In the genomic region with DNA sequence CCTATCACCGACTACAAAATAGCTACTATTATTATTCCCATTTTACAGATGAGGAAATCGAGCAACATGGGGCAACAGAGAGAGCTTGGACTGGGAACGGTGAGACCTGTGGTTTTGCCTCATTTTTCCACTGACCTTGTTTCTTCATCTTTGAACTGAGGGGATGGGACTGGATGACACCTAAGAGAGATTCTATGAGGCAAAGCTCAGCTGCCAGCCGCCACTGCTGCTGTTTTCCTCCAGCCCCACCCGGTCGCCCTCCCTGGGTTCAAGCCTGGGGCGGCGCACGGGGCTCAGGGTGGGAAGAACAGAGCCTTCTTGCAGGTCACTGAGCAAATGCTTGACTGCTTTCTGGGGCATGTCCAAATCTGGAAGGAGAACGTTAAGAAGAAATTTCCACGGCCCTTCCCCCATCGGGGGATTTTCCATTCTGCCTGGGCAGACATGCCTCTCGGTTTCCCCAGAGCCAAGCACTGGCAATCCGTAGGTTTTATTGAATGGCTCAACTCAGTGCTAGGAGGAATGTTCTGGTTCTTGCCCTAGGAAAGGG, we compare ENCODE assay signal across 14 cellular contexts. TPM values are rescaled to one million over a fixed set of nuclear protein-coding genes. Genes with fewer than 3 reads are reported as not detected.
A peak's percentile ranks its signal among the peaks of the same experiment; 100 is the strongest.
DNase-seq lines count a peak whose midpoint lies in the region; ATAC-seq and TF ChIP-seq lines count a peak whose summit lies in the region.
"Had no signal": no experiment of that assay in that cellular context is flagged by ENCODE, and none has a peak within 500 bp of the region (broad histone marks: within the 10 kb centered on the region; RNA-seq: fewer than 3 reads in every experiment).

No MANE protein-coding gene starts in this region.

- H3K79me2 ChIP-seq in smooth muscle cell (ENCODE audit: low read depth) (no peaks in the 10 kb centered on the region), GM23248 (ENCODE audit: insufficient read depth) (no peaks in the 10 kb centered on the region)

- no peaks in the 10 kb centered on the region for H3K9me3 Mint-ChIP-seq in activated T-cell treated with anti-CD3 and anti-CD28 coated beads, Interleukin-2, amount 50 U/mL, for 24 hours
- H3K9me3 Mint-ChIP-seq: T-helper 2 cell treated with Interferon-gamma antibody and Interleukin-4, amounts not matched to agents 5 μg/mL and 100 μg/mL, for 36 hours had no signal

- H3K36me3 ChIP-seq in smooth muscle cell (ENCODE audit: low read depth), result no peaks in the 10 kb centered on the region
- H3K36me3 ChIP-seq in GM23248 (ENCODE audit: low read depth), result no peaks in the 10 kb centered on the region
- H3K36me3 ChIP-seq: esophagus muscularis mucosa had no signal

- WGBS in smooth muscle cell (ENCODE audit: low lambda C conversion rate), result 64% methylated on average over 14 of the region's 14 CpGs
- WGBS in GM23248 (ENCODE audit: low coverage in 1 of 2, low lambda C conversion rate in 2 of 2, missing lambda C conversion rate in 2 of 2), 2 experiments, result 69 to 75% methylated on average over 14 of the region's 14 CpGs

- no peaks in the 10 kb centered on the region for H3K27me3 Mint-ChIP-seq in activated T-cell treated with anti-CD3 and anti-CD28 coated beads, Interleukin-2, amount 50 U/mL, for 24 hours

- H3K27ac Mint-ChIP-seq in activated T-cell treated with anti-CD3 and anti-CD28 coated beads, Interleukin-2, amount 50 U/mL, for 24 hours, result peak overlapping the region; percentile 77

- TF ChIP-seq CTCF in foreskin keratinocyte (conservative IDR thresholded peaks at IDR 0.05) (no peak), smooth muscle cell (IDR thresholded peaks at IDR 0.05; ENCODE audit: borderline replicate concordance, insufficient read depth, poor library complexity, severe bottlenecking) (no peak)

- no peaks in the 10 kb centered on the region for H3K9me2 ChIP-seq in GM23248 (ENCODE audit: insufficient read depth)

- H3K27ac ChIP-seq in foreskin keratinocyte (peak overlapping the region; percentile 38), smooth muscle cell (ENCODE audit: low read depth) (no peak overlapping the region), GM23248 (no peak overlapping the region)

- H3K4me3 ChIP-seq in smooth muscle cell (no peak overlapping the region), GM23248 (no peak overlapping the region)
- H3K4me3 ChIP-seq: esophagus muscularis mucosa had no signal

- H3K4me2 ChIP-seq in smooth muscle cell, result no peak overlapping the region
- no peak overlapping the region for H3K4me2 ChIP-seq in GM23248 (ENCODE audit: unreplicated experiment)

- no peaks in the 10 kb centered on the region for H3K9me3 ChIP-seq in smooth muscle cell (replicated peaks; ENCODE audit: low read depth)
- H3K9me3 ChIP-seq in GM23248 (ENCODE audit: low read depth), result no peaks in the 10 kb centered on the region
- H3K9me3 ChIP-seq: esophagus muscularis mucosa had no signal

- peaks cover 35% of the 10 kb centered on the region for H3K4me1 Mint-ChIP-seq in activated T-cell treated with anti-CD3 and anti-CD28 coated beads, Interleukin-2, amount 50 U/mL, for 24 hours (ENCODE audit: low read depth)

- in situ Hi-C loops in GM23248 (cut with MboI), result no loop called here

- H3K4me1 ChIP-seq in foreskin keratinocyte, result peaks cover 15% of the 10 kb centered on the region
- H3K4me1 ChIP-seq in smooth muscle cell (ENCODE audit: low read depth), result no peaks in the 10 kb centered on the region
- no peaks in the 10 kb centered on the region for H3K4me1 ChIP-seq in GM23248 (ENCODE audit: insufficient read depth)

- no peaks in the 10 kb centered on the region for H4K20me1 ChIP-seq in smooth muscle cell (ENCODE audit: low read depth)
- no peaks in the 10 kb centered on the region for H4K20me1 ChIP-seq in GM23248 (ENCODE audit: insufficient read depth)

- H3F3A ChIP-seq in smooth muscle cell (ENCODE audit: low read depth) (no peaks in the 10 kb centered on the region), GM23248 (ENCODE audit: insufficient read depth) (no peaks in the 10 kb centered on the region)

- H2AFZ ChIP-seq in smooth muscle cell (ENCODE audit: low read depth) (peak overlapping the region; percentile 3), GM23248 (no peak overlapping the region)

- no peak for ATAC-seq in foreskin keratinocyte
- no peak for ATAC-seq in GM21390 (IDR thresholded peaks at IDR 0.05; ENCODE audit: unreplicated experiment)

- no peak for DNase-seq in activated T-cell treated with anti-CD3 and anti-CD28 coated beads, Interleukin-2, amount 50 U/mL, for 24 hours
- DNase-seq in activated T-cell treated with anti-CD3 and anti-CD28 coated beads, Interleukin-2, amount 50 U/mL, for 1 hour, result no peak
- DNase-seq in RPMI7951 (ENCODE audit: low read depth) (peak; percentile 59), foreskin keratinocyte (no peak), smooth muscle cell (lab: John Stamatoyannopoulos, UW; ENCODE audit: unreplicated experiment) (no peak), GM19238 (ENCODE audit: insufficient read length, low spot score) (no peak), GM23248 (no peak)
- DNase-seq: EL; NCI-H2029 treated with DMSO at 0.1 percent for 48 hours; stimulated activated CD4-positive, alpha-beta T cell treated with anti-CD3 and anti-CD28 coated beads, Interleukin-15, amount 100 ng/mL, for 24 hours; stimulated activated naive CD4-positive, alpha-beta T cell treated with Interleukin-2 at 50 U/mL for 16 hours had no signal

- H3K4me3 Mint-ChIP-seq in activated T-cell treated with anti-CD3 and anti-CD28 coated beads, Interleukin-2, amount 50 U/mL, for 24 hours, result no peak overlapping the region

- no peaks in the 10 kb centered on the region for H3K27me3 ChIP-seq in foreskin keratinocyte
- H3K27me3 ChIP-seq in smooth muscle cell (ENCODE audit: low read depth), result no peaks in the 10 kb centered on the region
- H3K27me3 ChIP-seq in GM23248 (replicated peaks; ENCODE audit: insufficient read depth), result no peaks in the 10 kb centered on the region
- H3K27me3 ChIP-seq: esophagus muscularis mucosa had no signal

- H3K9ac ChIP-seq in smooth muscle cell (ENCODE audit: low read depth) (no peak overlapping the region), GM23248 (no peak overlapping the region)

- no peaks in the 10 kb centered on the region for H3K36me3 Mint-ChIP-seq in activated T-cell treated with anti-CD3 and anti-CD28 coated beads, Interleukin-2, amount 50 U/mL, for 24 hours (ENCODE audit: low read depth)

RNA-seq across cellular contexts. Expression of a gene that starts 12.3 kb away (rescaled TPM):
- 138 and 156 TPM in 2 replicates for total RNA-seq in RPMI7951 (2014; rRNA removed; shearing (Covaris generic))
- total RNA-seq in foreskin keratinocyte, result 276 and 302 TPM in 2 replicates
- polyA plus RNA-seq in foreskin keratinocyte, result 260 and 285 TPM in 2 replicates
- 161 and 198 TPM in 2 replicates for total RNA-seq in smooth muscle cell
- polyA plus RNA-seq in smooth muscle cell, result 248 and 299 TPM in 2 replicates
- 188 and 199 TPM in 2 replicates for total RNA-seq in GM23248 (2014; rRNA removed; shearing (Covaris generic))
- polyA plus RNA-seq in GM23248 (2016; fragmentation: Nextera tagmentation; extraction: Ambion mirVana), result 144 and 155 TPM in 2 replicates
